Comparison of ENCODE assay signal across 8 cellular contexts in the genomic region with DNA sequence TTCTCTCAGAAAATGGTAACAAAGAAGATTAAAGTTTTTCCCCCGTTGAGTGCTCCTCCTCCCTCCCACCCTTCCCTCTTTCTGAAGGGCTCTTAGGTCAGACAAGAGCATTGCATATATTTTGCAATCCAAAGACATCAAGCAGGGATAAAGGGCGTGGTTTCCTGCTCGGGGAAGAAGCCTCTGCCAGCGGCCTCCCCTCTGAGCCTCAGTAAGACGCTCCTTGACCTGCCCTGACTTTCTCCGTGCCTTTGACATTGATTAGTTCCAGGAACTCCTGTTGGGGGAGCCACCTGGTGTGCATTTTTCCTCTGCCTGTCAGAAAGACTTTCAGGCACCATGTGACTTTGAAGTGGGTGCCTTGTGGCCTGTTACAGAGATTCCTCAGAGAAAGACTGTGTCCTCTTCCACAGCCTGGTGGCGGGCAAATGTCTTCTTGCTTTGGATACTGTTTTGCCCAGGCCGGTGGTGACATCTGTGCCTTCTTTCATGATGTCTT.
DNase-seq lines count a peak whose midpoint lies in the region; ATAC-seq, FAIRE-seq and TF ChIP-seq lines count a peak whose summit lies in the region.

No MANE protein-coding gene starts in this region.

- H3K9ac ChIP-seq in endothelial cell of umbilical vein (replicated peaks; ENCODE audit: extremely low read depth, insufficient read depth, low read length): no peak overlapping the region

- BruUV-seq in A673 (replicated peaks; lab: Mats Ljungman, UMichigan): no TSS peak
- no TSS peak for BruUV-seq in endothelial cell of umbilical vein (replicated peaks; lab: Mats Ljungman, UMichigan)

- CTCF ChIA-PET in A673 (lab: Charles Lee) (no interaction called here), endothelial cell of umbilical vein (lab: Charles Lee) (no interaction called here)

- FAIRE-seq in endothelial cell of umbilical vein (lab: Jason Lieb, UNC): no peak

- H3K79me2 ChIP-seq in endothelial cell of umbilical vein (ENCODE audit: control insufficient read depth, insufficient read depth, low read length): no peaks in the 10 kb centered on the region

- DNase-seq in A673 (ENCODE audit: low spot score) (peak; percentile 95), endothelial cell of umbilical vein (ENCODE audit: low read depth, low spot score) (no peak), omental fat pad (ENCODE audit: low spot score) (no peak), COLO668 (lab: John Stamatoyannopoulos, UW; ENCODE audit: unreplicated experiment) (no peak)

- H3K9me3 ChIP-seq in A673 (ENCODE audit: low read depth, low read length, poor library complexity, severe bottlenecking) (no peaks in the 10 kb centered on the region), endothelial cell of umbilical vein (replicated peaks; ENCODE audit: control insufficient read depth, insufficient read depth, low read length) (no peaks in the 10 kb centered on the region)

- H3K9me1 ChIP-seq in endothelial cell of umbilical vein (replicated peaks; ENCODE audit: control insufficient read depth, extremely low read depth, insufficient read depth, low read length): no peaks in the 10 kb centered on the region

- intact Hi-C loops in A673 (cut with micrococcal nuclease; ENCODE audit: unreplicated experiment): loop anchor here (5.0 kb wide), 1 partner anchor 68 kb away; no protein-coding TSS in a partner anchor
- intact Hi-C loops in endothelial cell of umbilical vein (cut with micrococcal nuclease): loop anchor here (5.0 kb wide), 1 partner anchor 332 kb away; no protein-coding TSS in a partner anchor

- ATAC-seq in SK-N-SH treated with all-trans-retinoic acid at 6 μM for 48 hours (peak; percentile 71), omental fat pad (ENCODE audit: low FRiP score) (peak; percentile 89), HG02798 (IDR thresholded peaks at IDR 0.05; ENCODE audit: poor library complexity, unreplicated experiment) (no peak), HG03439 (IDR thresholded peaks at IDR 0.05; ENCODE audit: unreplicated experiment) (no peak)

- H4K20me1 ChIP-seq in endothelial cell of umbilical vein (replicated peaks; ENCODE audit: control insufficient read depth, extremely low read depth, insufficient read depth, low read length): no peaks in the 10 kb centered on the region

- H3K4me3 ChIP-seq in A673 (ENCODE audit: low read depth, low read length, poor library complexity, severe bottlenecking) (no peak overlapping the region), endothelial cell of umbilical vein (replicated peaks in 1 of 3; ENCODE audit: insufficient read depth in 1 of 3, low read depth in 1 of 3, low read length in 3 of 3) (no peak overlapping the region)

- POLR2A ChIA-PET in A673 (lab: Charles Lee; ENCODE audit: low non-redundant PET) (no interaction called here), endothelial cell of umbilical vein (lab: Charles Lee) (no interaction called here)

- TF ChIP-seq CTCF in A673 (conservative IDR thresholded peaks at IDR 0.05; ENCODE audit: low read depth, low read length): peak; percentile 19; the same call in 1 of the 2 replicates
- no peak for TF ChIP-seq CTCF in endothelial cell of umbilical vein (IDR thresholded peaks at IDR 0.05; ENCODE audit: extremely low read depth in 1 of 2, insufficient read depth in 1 of 2, low read depth in 1 of 2, low read length in 2 of 2)
- no peak for TF ChIP-seq CTCF in omental fat pad (IDR thresholded peaks at IDR 0.05)

- no peak overlapping the region for H3K4me2 ChIP-seq in endothelial cell of umbilical vein (ENCODE audit: insufficient read depth, low read length)

- no peaks in the 10 kb centered on the region for H3K36me3 ChIP-seq in A673 (ENCODE audit: insufficient read depth, low read length, poor library complexity, severe bottlenecking)
- no peaks in the 10 kb centered on the region for H3K36me3 ChIP-seq in endothelial cell of umbilical vein (ENCODE audit: control insufficient read depth in 2 of 2, extremely low read depth in 1 of 2, insufficient read depth in 2 of 2, low read length in 2 of 2)

- H3K4me1 ChIP-seq in A673 (ENCODE audit: insufficient read depth, low read length, poor library complexity, severe bottlenecking) (peaks cover 36% of the 10 kb centered on the region), endothelial cell of umbilical vein (ENCODE audit: control insufficient read depth, extremely low read depth, insufficient read depth, low read length) (no peaks in the 10 kb centered on the region)

- H3K27me3 ChIP-seq in A673 (replicated peaks; ENCODE audit: insufficient read depth, low read depth, low read length, poor library complexity) (no peaks in the 10 kb centered on the region), endothelial cell of umbilical vein (ENCODE audit: control insufficient read depth in 2 of 2, insufficient read depth in 2 of 2, low read length in 2 of 2) (no peaks in the 10 kb centered on the region)

- TF ChIP-seq RAD21 in Ishikawa (IDR thresholded peaks at IDR 0.05; ENCODE audit: low read depth): peak; percentile 27; the same call in 1 of the 2 replicates

- dilution Hi-C loops in endothelial cell of umbilical vein (cut with MboI; ENCODE audit: extremely low pct_ligation_motif_present, low sequenced_read_pairs): no loop called here

- peak overlapping the region; percentile 57 for H3K27ac ChIP-seq in A673 (ENCODE audit: low read depth, low read length, poor library complexity, severe bottlenecking)
- H3K27ac ChIP-seq in endothelial cell of umbilical vein (ENCODE audit: insufficient read depth, low read depth, low read length): no peak overlapping the region

- no peak for TF ChIP-seq POLR2A in endothelial cell of umbilical vein (IDR thresholded peaks at IDR 0.05; ENCODE audit: low read depth, low read length)

- TF ChIP-seq EP300 in Ishikawa (IDR thresholded peaks at IDR 0.05; ENCODE audit: borderline replicate concordance): 0 out of 2 replicates have a peak, but pooled peaks have one; percentile 43

- H2AFZ ChIP-seq in endothelial cell of umbilical vein (ENCODE audit: low read depth, low read length): peak overlapping the region; percentile 17

TF ChIP-seq in Ishikawa, 13 proteins besides CTCF, POLR2A, EP300 and RAD21 (continues in another document):
- TF ChIP-seq CEBPB (IDR thresholded peaks at IDR 0.05): peak; percentile 55
- TF ChIP-seq FOXM1 (IDR thresholded peaks at IDR 0.05; ENCODE audit: borderline replicate concordance, low read depth): no peak
- TF ChIP-seq TEAD4 (IDR thresholded peaks at IDR 0.05): 0 out of 2 replicates have a peak, but pooled peaks have one; percentile 38
- no peak for TF ChIP-seq YY1 (IDR thresholded peaks at IDR 0.05; ENCODE audit: low read depth)
- TF ChIP-seq, protein P1, sequence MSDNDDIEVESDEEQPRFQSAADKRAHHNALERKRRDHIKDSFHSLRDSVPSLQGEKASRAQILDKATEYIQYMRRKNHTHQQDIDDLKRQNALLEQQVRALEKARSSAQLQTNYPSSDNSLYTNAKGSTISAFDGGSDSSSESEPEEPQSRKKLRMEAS (IDR thresholded peaks at IDR 0.05): 0 out of 2 replicates have a peak, but pooled peaks have one; percentile 34
- TF ChIP-seq, protein P2, sequence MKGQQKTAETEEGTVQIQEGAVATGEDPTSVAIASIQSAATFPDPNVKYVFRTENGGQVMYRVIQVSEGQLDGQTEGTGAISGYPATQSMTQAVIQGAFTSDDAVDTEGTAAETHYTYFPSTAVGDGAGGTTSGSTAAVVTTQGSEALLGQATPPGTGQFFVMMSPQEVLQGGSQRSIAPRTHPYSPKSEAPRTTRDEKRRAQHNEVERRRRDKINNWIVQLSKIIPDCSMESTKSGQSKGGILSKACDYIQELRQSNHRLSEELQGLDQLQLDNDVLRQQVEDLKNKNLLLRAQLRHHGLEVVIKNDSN (IDR thresholded peaks at IDR 0.05): peak; percentile 82
- TF ChIP-seq TCF12 (IDR thresholded peaks at IDR 0.05; ENCODE audit: low read depth): peak; percentile 46; the same call in 1 of the 2 replicates

TF ChIP-seq in SK-N-SH treated with all-trans-retinoic acid at 6 μM for 48 hours, 23 proteins besides CTCF, POLR2A, EP300 and RAD21 (continues in another document):
- TF ChIP-seq, protein P3, sequence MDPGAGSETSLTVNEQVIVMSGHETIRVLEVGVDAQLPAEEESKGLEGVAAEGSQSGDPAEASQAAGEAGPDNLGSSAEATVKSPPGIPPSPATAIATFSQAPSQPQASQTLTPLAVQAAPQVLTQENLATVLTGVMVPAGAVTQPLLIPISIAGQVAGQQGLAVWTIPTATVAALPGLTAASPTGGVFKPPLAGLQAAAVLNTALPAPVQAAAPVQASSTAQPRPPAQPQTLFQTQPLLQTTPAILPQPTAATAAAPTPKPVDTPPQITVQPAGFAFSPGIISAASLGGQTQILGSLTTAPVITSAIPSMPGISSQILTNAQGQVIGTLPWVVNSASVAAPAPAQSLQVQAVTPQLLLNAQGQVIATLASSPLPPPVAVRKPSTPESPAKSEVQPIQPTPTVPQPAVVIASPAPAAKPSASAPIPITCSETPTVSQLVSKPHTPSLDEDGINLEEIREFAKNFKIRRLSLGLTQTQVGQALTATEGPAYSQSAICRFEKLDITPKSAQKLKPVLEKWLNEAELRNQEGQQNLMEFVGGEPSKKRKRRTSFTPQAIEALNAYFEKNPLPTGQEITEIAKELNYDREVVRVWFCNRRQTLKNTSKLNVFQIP (CRISPR knock-in tag; IDR thresholded peaks at IDR 0.05; ENCODE audit: borderline replicate concordance, low read depth): no peak
- no peak for TF ChIP-seq OSR1 (CRISPR knock-in tag; IDR thresholded peaks at IDR 0.05)
- no peak for TF ChIP-seq ZC3H10 (CRISPR knock-in tag; IDR thresholded peaks at IDR 0.05)
- TF ChIP-seq ZFP30 (CRISPR knock-in tag; IDR thresholded peaks at IDR 0.05): no peak
- TF ChIP-seq ZFP3 (CRISPR knock-in tag; IDR thresholded peaks at IDR 0.05): no peak

TF ChIP-seq in endothelial cell of umbilical vein, 7 proteins besides CTCF, POLR2A, EP300 and RAD21:
- TF ChIP-seq JUN (IDR thresholded peaks at IDR 0.05; ENCODE audit: borderline replicate concordance, insufficient read depth, insufficient read length, low read depth) (no peak), MYC (IDR thresholded peaks at IDR 0.05; ENCODE audit: low read depth, low read length) (no peak), GATA2 (IDR thresholded peaks at IDR 0.05; ENCODE audit: insufficient read depth, insufficient read length, low read depth, low read length) (no peak), FOS (IDR thresholded peaks at IDR 0.05; ENCODE audit: borderline replicate concordance, insufficient read depth, low read length) (no peak), EZH2 (IDR thresholded peaks at IDR 0.05; ENCODE audit: borderline replicate concordance, low read depth, low read length, severe bottlenecking) (no peak), POLR2AphosphoS5 (IDR thresholded peaks at IDR 0.05; ENCODE audit: insufficient read depth, low read depth, low read length) (no peak)
TF ChIP-seq in endothelial cell of umbilical vein: peak in this region for 0.

Comparison
In these comparisons a context has a peak if more than half of its experiments do, and no peak if none do; other contexts are left out.
1. ATAC-seq: peak in SK-N-SH treated with all-trans-retinoic acid at 6 μM for 48 hours (single experiment) and omental fat pad (single experiment); none in HG02798 (single experiment) and HG03439 (single experiment).